8 cellular contexts compared by ENCODE assay signal in genomic region chr16:81745704-81746558, GRCh38. TPM values are rescaled to one million over a fixed set of nuclear protein-coding genes. Genes with fewer than 3 reads are reported as not detected.
DNase-seq lines count a peak whose midpoint lies in the region; ATAC-seq, FAIRE-seq and TF ChIP-seq lines count a peak whose summit lies in the region.

No MANE protein-coding gene starts in this region.

- no peaks in the 10 kb centered on the region for H4K20me1 ChIP-seq in endothelial cell of umbilical vein (replicated peaks; ENCODE audit: control insufficient read depth, extremely low read depth, insufficient read depth, low read length)

- no peaks in the 10 kb centered on the region for H3K9me1 ChIP-seq in endothelial cell of umbilical vein (replicated peaks; ENCODE audit: control insufficient read depth, extremely low read depth, insufficient read depth, low read length)

- intact Hi-C loops in endothelial cell of umbilical vein (cut with micrococcal nuclease) (loop anchor here (2.0 kb wide), 1 partner anchor 127 kb away; no protein-coding TSS in a partner anchor), mucosa of descending colon (cut with DNase I, micrococcal nuclease) (no loop called here)

- no peaks in the 10 kb centered on the region for H3K27me3 ChIP-seq in endothelial cell of umbilical vein (ENCODE audit: control insufficient read depth in 2 of 2, insufficient read depth in 2 of 2, low read length in 2 of 2)

- ATAC-seq in HG02642 (IDR thresholded peaks at IDR 0.05; ENCODE audit: poor library complexity, unreplicated experiment) (peak; percentile 65), mucosa of descending colon (peak; percentile 89)

- POLR2A ChIA-PET in endothelial cell of umbilical vein (lab: Charles Lee): no interaction called here

- BruUV-seq in endothelial cell of umbilical vein (replicated peaks; lab: Mats Ljungman, UMichigan): no TSS peak

- CTCF ChIA-PET in endothelial cell of umbilical vein (lab: Charles Lee): no interaction called here

- H3K36me3 ChIP-seq in endothelial cell of umbilical vein (ENCODE audit: control insufficient read depth in 2 of 2, extremely low read depth in 1 of 2, insufficient read depth in 2 of 2, low read length in 2 of 2): no peaks in the 10 kb centered on the region
- no peaks in the 10 kb centered on the region for H3K36me3 ChIP-seq in mucosa of descending colon (ENCODE audit: low read depth)

- H3K79me2 ChIP-seq in endothelial cell of umbilical vein (ENCODE audit: control insufficient read depth, insufficient read depth, low read length): no peaks in the 10 kb centered on the region

- dilution Hi-C loops in endothelial cell of umbilical vein (cut with MboI; ENCODE audit: extremely low pct_ligation_motif_present, low sequenced_read_pairs): loop anchor here (25.0 kb wide), 1 partner anchor 359 kb away; no protein-coding TSS in a partner anchor

- TF ChIP-seq CTCF in endothelial cell of umbilical vein (IDR thresholded peaks at IDR 0.05; ENCODE audit: extremely low read depth in 1 of 2, insufficient read depth in 1 of 2, low read depth in 1 of 2, low read length in 2 of 2): no peak
- no peak for TF ChIP-seq CTCF in mucosa of descending colon (IDR thresholded peaks at IDR 0.05)

- H3K27ac ChIP-seq in endothelial cell of umbilical vein (ENCODE audit: insufficient read depth, low read depth, low read length): no peak overlapping the region

- DNase-seq in GM12892 (ENCODE audit: insufficient read length) (peak; percentile 70), NCI-H69 (lab: John Stamatoyannopoulos, UW) (peak; percentile 69), endothelial cell of umbilical vein (ENCODE audit: low read depth, low spot score) (peak; percentile 59), mucosa of descending colon (peak; percentile 80 to 84 (median 81)), LoVo (ENCODE audit: low spot score) (no peak)
- peak; percentile 29 for DNase-seq in activated CD8-positive, alpha-beta memory T cell treated with anti-CD3 and anti-CD28 coated beads, Interleukin-2, amount 50 U/mL, for 1 hour (ENCODE audit: extremely low read depth)
- DNase-seq in stimulated activated CD8-positive, alpha-beta memory T cell treated with anti-CD3 and anti-CD28 coated beads, Interleukin-2, amount 100 ng/mL, for 48 hours (ENCODE audit: low read depth in 2 of 2): peak; percentile 58 to 64

- H3K4me2 ChIP-seq in endothelial cell of umbilical vein (ENCODE audit: insufficient read depth, low read length): peak overlapping the region; percentile 40

- H2AFZ ChIP-seq in endothelial cell of umbilical vein (ENCODE audit: low read depth, low read length): peak overlapping the region; percentile 87

- FAIRE-seq in GM12892 (lab: Jason Lieb, UNC): peak; percentile 95
- peak; percentile 94 for FAIRE-seq in endothelial cell of umbilical vein (lab: Jason Lieb, UNC)

- H3K9me3 ChIP-seq in endothelial cell of umbilical vein (replicated peaks; ENCODE audit: control insufficient read depth, insufficient read depth, low read length) (no peaks in the 10 kb centered on the region), mucosa of descending colon (no peaks in the 10 kb centered on the region)

- peak overlapping the region in 2 of 3 experiments; percentile 6 to 7 for H3K4me3 ChIP-seq in endothelial cell of umbilical vein (replicated peaks in 1 of 3; ENCODE audit: insufficient read depth in 1 of 3, low read depth in 1 of 3, low read length in 3 of 3)
- H3K4me3 ChIP-seq in mucosa of descending colon: no peak overlapping the region

- H3K4me1 ChIP-seq in endothelial cell of umbilical vein (ENCODE audit: control insufficient read depth, extremely low read depth, insufficient read depth, low read length) (peaks cover 5% of the 10 kb centered on the region), mucosa of descending colon (ENCODE audit: low read depth) (no peaks in the 10 kb centered on the region)

- TF ChIP-seq POLR2A in GM12892 (IDR thresholded peaks at IDR 0.05; ENCODE audit: low read depth, low read length) (peak; percentile 41; the same call in 1 of the 2 replicates), endothelial cell of umbilical vein (IDR thresholded peaks at IDR 0.05; ENCODE audit: low read depth, low read length) (peak; percentile 38)

- no peak overlapping the region for H3K9ac ChIP-seq in endothelial cell of umbilical vein (replicated peaks; ENCODE audit: extremely low read depth, insufficient read depth, low read length)

TF ChIP-seq in endothelial cell of umbilical vein, 7 proteins besides CTCF, POLR2A, EP300 and RAD21:
- TF ChIP-seq POLR2AphosphoS5 (IDR thresholded peaks at IDR 0.05; ENCODE audit: insufficient read depth, low read depth, low read length) (peak; percentile 32), GATA2 (IDR thresholded peaks at IDR 0.05; ENCODE audit: insufficient read depth, insufficient read length, low read depth, low read length) (no peak), MYC (IDR thresholded peaks at IDR 0.05; ENCODE audit: low read depth, low read length) (no peak), JUN (IDR thresholded peaks at IDR 0.05; ENCODE audit: borderline replicate concordance, insufficient read depth, insufficient read length, low read depth) (no peak), EZH2 (IDR thresholded peaks at IDR 0.05; ENCODE audit: borderline replicate concordance, low read depth, low read length, severe bottlenecking) (no peak)

RNA-seq across cellular contexts. Expression of gene PLCG2, which starts 33.2 kb away (rescaled TPM):
- 137 TPM for polyA plus RNA-seq in GM12892 (2012; ENCODE audit: missing spikeins)
- total RNA-seq in endothelial cell of umbilical vein (9.6 and 13.6 TPM in 2 replicates), mucosa of descending colon (10 to 100 TPM; 14.7 to 19.5 (median 15.0) TPM)
- polyA plus RNA-seq in endothelial cell of umbilical vein: 9.1 and 10.8 TPM in 2 replicates
- 5.2 and 7.0 TPM in 2 replicates for polyA plus RNA-seq in endothelial cell of umbilical vein (2011; cell fraction: cytosol; rRNA removed)
- 31.5 and 32.8 TPM in 2 replicates for polyA plus RNA-seq in endothelial cell of umbilical vein (2011; cell fraction: nucleus; rRNA removed)
- 5.4 and 5.8 TPM in 2 replicates for polyA plus RNA-seq in endothelial cell of umbilical vein (2012)
- 18.2 and 31.4 TPM in 2 replicates for polyA minus RNA-seq in endothelial cell of umbilical vein
- polyA minus RNA-seq in endothelial cell of umbilical vein (2011; cell fraction: cytosol; rRNA and poly(A)+ RNA removed): 2.6 TPM
- 27.5 and 31.1 TPM in 2 replicates for polyA minus RNA-seq in endothelial cell of umbilical vein (2011; cell fraction: nucleus; rRNA and poly(A)+ RNA removed)
